Comparison of ENCODE assay signal across 24 cellular contexts in genomic region chr7:123723913-123724312, GRCh38. TPM values are rescaled to one million over a fixed set of nuclear protein-coding genes. Genes with fewer than 3 reads are reported as not detected.
DNase-seq lines count a peak whose midpoint lies in the region; ATAC-seq, FAIRE-seq and TF ChIP-seq lines count a peak whose summit lies in the region.
"Had no signal": no experiment of that assay in that cellular context is flagged by ENCODE, and none has a peak within 500 bp of the region (broad histone marks: within the 10 kb centered on the region; RNA-seq: fewer than 3 reads in every experiment).

No MANE protein-coding gene starts in this region.

- WGBS in A549 (ENCODE audit: missing lambda C conversion rate): 88% methylated on average over 3 of the region's 3 CpGs
- WGBS in right lobe of liver (ENCODE audit: insufficient coverage, low coverage, low lambda C conversion rate, missing lambda C conversion rate): 34% methylated on average over 3 of the region's 3 CpGs

- TF ChIP-seq CTCF in A549 (IDR thresholded peaks at IDR 0.05): no peak
- TF ChIP-seq CTCF in WTC11 (IDR thresholded peaks at IDR 0.05): no peak
- no peak for TF ChIP-seq CTCF in right lobe of liver (IDR thresholded peaks at IDR 0.05)
- TF ChIP-seq CTCF in chondrocyte (IDR thresholded peaks at IDR 0.05): no peak

- H3K9ac ChIP-seq in HUES48 (ENCODE audit: low read depth, low read length): no peak overlapping the region

- H3K9me3 Mint-ChIP-seq in WTC11 (peaks cover 15% of the 10 kb centered on the region), chondrocyte (ENCODE audit: low read depth) (no peaks in the 10 kb centered on the region)
- H3K9me3 Mint-ChIP-seq: CD8-positive, alpha-beta memory T cell had no signal

- H3K27me3 ChIP-seq in HUES48 (ENCODE audit: control insufficient read depth, insufficient read depth, low read length) (no peaks in the 10 kb centered on the region), right lobe of liver (no peaks in the 10 kb centered on the region)
- H3K27me3 ChIP-seq: SJCRH30 had no signal

- TF ChIP-seq POLR2A in A549 (IDR thresholded peaks at IDR 0.05; ENCODE audit: low read length) (no peak), right lobe of liver (IDR thresholded peaks at IDR 0.05) (no peak)

- no peak for FAIRE-seq in A549 (lab: Jason Lieb, UNC)
- FAIRE-seq: RCC 7860 had no signal

- peaks cover 53% of the 10 kb centered on the region for H3K4me1 Mint-ChIP-seq in WTC11
- H3K4me1 Mint-ChIP-seq in chondrocyte (ENCODE audit: low read depth): peaks cover 57% of the 10 kb centered on the region

- H3K4me3 ChIP-seq in A549 (no peak overlapping the region), HUES48 (ENCODE audit: low read depth, low read length) (no peak overlapping the region), right lobe of liver (no peak overlapping the region)
- H3K4me3 ChIP-seq: SJCRH30 had no signal

- H3K36me3 Mint-ChIP-seq in WTC11: peaks cover 12% of the 10 kb centered on the region
- no peaks in the 10 kb centered on the region for H3K36me3 Mint-ChIP-seq in chondrocyte (ENCODE audit: low read depth)

- POLR2A ChIA-PET in A549 (lab: Yijun Ruan, JAX): interaction anchor here (1.4 kb wide), 1 partner anchor 25 kb away, joined by 3 read pairs; the partner anchor contains the start of gene WASL
- POLR2A ChIA-PET in WTC11 (lab: Charles Lee): interaction anchor here (1.3 kb wide), 1 partner anchor 25 kb away, joined by 4 read pairs; the partner anchor contains the start of gene WASL

- CTCF ChIA-PET in A549 (lab: Yijun Ruan, JAX) (interaction anchor here (0.5 to 1.5 kb wide), 2 partner anchors 89 to 141 kb away, joined by 3 to 7 read pairs; no protein-coding TSS in a partner anchor), WTC11 (lab: Charles Lee) (interaction anchor here (1.3 to 1.4 kb wide), 2 partner anchors 23 to 41 kb away, joined by 6 to 8 read pairs; no protein-coding TSS in a partner anchor)

- intact Hi-C loops in right lobe of liver (cut with DNase I): no loop called here

- no peak for TF ChIP-seq EP300 in A549 (IDR thresholded peaks at IDR 0.05)

- peak overlapping the region; percentile 19; the same call in 2 of the 3 replicates for H3K4me2 ChIP-seq in A549

- no peak overlapping the region for H3K4me3 Mint-ChIP-seq in WTC11
- H3K4me3 Mint-ChIP-seq in chondrocyte (ENCODE audit: unreplicated experiment): no peak overlapping the region

- DNase-seq in A549 (ENCODE audit: low read depth in 1 of 2, low spot score in 1 of 2): no peak
- DNase-seq in WTC11 (ENCODE audit: low spot score): no peak
- DNase-seq in right lobe of liver: no peak
- no peak for DNase-seq in NCI-H2171 (lab: John Stamatoyannopoulos, UW)
- no peak for DNase-seq in NOMO-1 treated with DMSO at 0.1 percent for 48 hours (lab: John Stamatoyannopoulos, UW; ENCODE audit: unreplicated experiment)
- no peak for DNase-seq in chondrocyte (ENCODE audit: low spot score)
- no peak for DNase-seq in UCSD-AML1 (lab: John Stamatoyannopoulos, UW; ENCODE audit: unreplicated experiment)
- DNase-seq: 8988T; AML-193; Calu3; CD8-positive, alpha-beta memory T cell; DMS153; GDM1; Karpas-422; NCI-H1694; NCI-H2081; NCI-H2171 treated with DMSO at 0.1 percent for 48 hours; NCI-H446; NCI-H526; OCI-M1; SJCRH30 had no signal

- H3K9me3 ChIP-seq in A549: no peaks in the 10 kb centered on the region
- no peaks in the 10 kb centered on the region for H3K9me3 ChIP-seq in HUES48 (ENCODE audit: control insufficient read depth, insufficient read depth, low read length)
- no peaks in the 10 kb centered on the region for H3K9me3 ChIP-seq in right lobe of liver
- H3K9me3 ChIP-seq: SJCRH30 had no signal

- H3K4me1 ChIP-seq in A549: peaks cover 93% of the 10 kb centered on the region
- peaks cover 38% of the 10 kb centered on the region for H3K4me1 ChIP-seq in HUES48 (ENCODE audit: control insufficient read depth, insufficient read depth, low read length)
- H3K4me1 ChIP-seq in right lobe of liver: peaks cover 0 to 70% (median 33%) of the 10 kb centered on the region in 4 donors

- ATAC-seq in A549: no peak
- ATAC-seq in WTC11: no peak
- ATAC-seq in right lobe of liver: peak in 2 of 4 donors; percentile 20 to 50

- no peak for TF ChIP-seq RAD21 in A549 (conservative IDR thresholded peaks at IDR 0.05 in 1 of 2, IDR thresholded peaks at IDR 0.05 in 1 of 2)

- peak overlapping the region in 1 of 2 experiments; percentile 45; a peak in 1 of 6 replicates for H3K27ac ChIP-seq in A549
- H3K27ac ChIP-seq in HUES48 (ENCODE audit: low read depth, low read length): peak overlapping the region; percentile 66
- peak overlapping the region in 2 of 3 donors; percentile 24 to 50 for H3K27ac ChIP-seq in right lobe of liver
- H3K27ac ChIP-seq: C4-2B, SJCRH30 had no signal

- H3K36me3 ChIP-seq in HUES48 (ENCODE audit: control insufficient read depth, insufficient read depth, low read length) (no peaks in the 10 kb centered on the region), right lobe of liver (no peaks in the 10 kb centered on the region)
- H3K36me3 ChIP-seq: SJCRH30 had no signal

- H3K27ac Mint-ChIP-seq in WTC11 (0 out of 2 replicates have a peak overlapping the region, but pooled peaks have one; percentile 51), chondrocyte (ENCODE audit: unreplicated experiment) (no peak overlapping the region)

- H3K27me3 Mint-ChIP-seq in WTC11 (ENCODE audit: low read depth) (no peaks in the 10 kb centered on the region), chondrocyte (ENCODE audit: low read depth) (no peaks in the 10 kb centered on the region)
- H3K27me3 Mint-ChIP-seq: CD8-positive, alpha-beta memory T cell had no signal

TF ChIP-seq in A549, 52 proteins besides CTCF, POLR2A, EP300 and RAD21 (continues in another document):
- TF ChIP-seq FOSB (CRISPR knock-in tag; IDR thresholded peaks at IDR 0.05) (no peak), E2F6 (IDR thresholded peaks at IDR 0.05; ENCODE audit: borderline replicate concordance, low read depth) (no peak)

TF ChIP-seq in WTC11, 78 proteins besides CTCF, POLR2A, EP300 and RAD21 (continues in another document):
- TF ChIP-seq E2F5 (CRISPR knock-in tag; IDR thresholded peaks at IDR 0.05): no peak
- no peak for TF ChIP-seq CDX4 (CRISPR knock-in tag; IDR thresholded peaks at IDR 0.05; ENCODE audit: borderline replicate concordance)
- no peak for TF ChIP-seq SMAD3 (CRISPR knock-in tag; IDR thresholded peaks at IDR 0.05; ENCODE audit: borderline replicate concordance)
- no peak for TF ChIP-seq CBFB (CRISPR knock-in tag; IDR thresholded peaks at IDR 0.05; ENCODE audit: low read depth)
- TF ChIP-seq PREB (CRISPR knock-in tag; IDR thresholded peaks at IDR 0.05; ENCODE audit: borderline replicate concordance): no peak
- TF ChIP-seq ZNF219 (CRISPR knock-in tag; IDR thresholded peaks at IDR 0.05; ENCODE audit: borderline replicate concordance): no peak
- TF ChIP-seq ERG (CRISPR knock-in tag; IDR thresholded peaks at IDR 0.05): no peak
- TF ChIP-seq ZSCAN18 (CRISPR knock-in tag; IDR thresholded peaks at IDR 0.05): no peak

RNA-seq across cellular contexts. Expression of gene WASL, which starts 24.9 kb away (rescaled TPM):
- polyA plus RNA-seq in A549 (2011; rRNA removed): 18.5 and 21.2 TPM in 2 replicates
- polyA plus RNA-seq in A549 (2012; cell fraction: cytosol; rRNA removed): 7.1 and 9.5 TPM in 2 replicates
- 5.2 and 5.6 TPM in 2 replicates for polyA plus RNA-seq in A549 (2012; cell fraction: nucleus; rRNA removed)
- 18.6 to 21.0 TPM (median 20.2 TPM) in 3 replicates for polyA plus RNA-seq in A549 (2017; fragmentation: RNase III; extraction: RNeasy Plus Mini Kit Qiagen cat#74134 plus additional on column Dnase treatment)
- 6.2 and 7.5 TPM in 2 replicates for polyA minus RNA-seq in A549 (2011; rRNA and poly(A)+ RNA removed)
- 29.9 to 34.4 TPM (median 30.0 TPM) in 3 replicates for total RNA-seq in WTC11 (2021)
- 10 to 100 TPM; 20.6 to 26.7 (median 24.8) TPM for total RNA-seq in right lobe of liver
- 24.1 to 35.5 TPM (median 34.2 TPM) in 3 replicates for total RNA-seq in chondrocyte
